8 cellular contexts compared by ENCODE assay signal in the genomic region with DNA sequence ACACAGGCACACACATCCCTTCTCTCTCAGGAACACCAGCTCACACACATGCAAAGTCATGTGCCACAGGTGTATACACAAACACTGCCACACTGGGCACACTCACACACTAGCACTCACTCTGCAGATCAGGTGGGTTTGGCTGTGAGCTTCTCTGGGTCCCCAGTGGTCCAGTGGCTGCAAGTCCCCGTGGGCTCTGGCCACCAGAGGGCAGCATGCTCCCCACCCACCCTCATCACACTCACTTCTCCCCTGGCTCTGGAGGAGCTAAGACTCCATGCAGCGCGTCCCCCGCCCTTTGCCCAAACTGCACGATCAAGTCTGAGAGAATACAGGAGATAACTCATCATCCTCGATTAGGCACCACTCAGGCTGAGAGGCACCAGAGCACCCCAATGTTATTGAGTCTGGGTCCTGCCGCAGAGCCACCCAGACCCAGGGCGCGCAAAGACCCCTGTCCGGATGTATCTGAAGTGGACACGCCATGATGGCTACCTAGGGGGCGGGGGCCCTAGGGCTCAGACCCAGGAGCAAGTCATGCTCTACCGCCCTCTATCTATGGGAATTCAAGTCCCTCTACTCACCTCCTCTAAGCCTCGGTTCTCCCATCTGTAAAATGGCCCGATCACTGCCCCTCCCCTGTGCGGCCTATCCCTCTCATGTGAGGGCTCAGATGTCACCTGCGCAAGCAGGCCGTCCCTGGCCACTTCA.
DNase-seq lines count a peak whose midpoint lies in the region; ATAC-seq and TF ChIP-seq lines count a peak whose summit lies in the region.

No MANE protein-coding gene starts in this region.

- no peak for ATAC-seq in HG02571 (IDR thresholded peaks at IDR 0.05; ENCODE audit: unreplicated experiment)

- peaks cover 5% of the 10 kb centered on the region for H3K27me3 Mint-ChIP-seq in neural crest cell (ENCODE audit: low read depth)

- H3K9me3 Mint-ChIP-seq in neural crest cell: no peaks in the 10 kb centered on the region

- H3K27me3 ChIP-seq in OCI-LY3 (ENCODE audit: low read depth, low read length): no peaks in the 10 kb centered on the region
- H3K27me3 ChIP-seq in stomach: peaks cover 0 to 36% (median 0%) of the 10 kb centered on the region in 3 donors

- no peak overlapping the region for H3K27ac Mint-ChIP-seq in neural crest cell (ENCODE audit: unreplicated experiment)

- intact Hi-C loops in stomach (cut with DNase I; ENCODE audit: low total_unique reads): loop anchor here (5.0 kb wide), 1 partner anchor 97 kb away; no protein-coding TSS in a partner anchor

- H3K4me3 ChIP-seq in OCI-LY3 (ENCODE audit: low read length) (no peak overlapping the region), stomach (no peak overlapping the region)

- H3K27ac ChIP-seq in OCI-LY3 (ENCODE audit: low read length): no peak overlapping the region
- no peak overlapping the region for H3K27ac ChIP-seq in stomach

- 61 to 80% (median 63%) methylated on average over 12 to 18 of the region's 18 CpGs for WGBS in stomach, 5 donors

- peak; percentile 73 for TF ChIP-seq CTCF in OCI-LY3 (IDR thresholded peaks at IDR 0.05; ENCODE audit: low read depth, low read length)
- TF ChIP-seq CTCF in neural crest cell (conservative IDR thresholded peaks at IDR 0.05): peak; percentile 84
- peak in 5 of 7 experiments; percentile 43 to 73 (median 70) for TF ChIP-seq CTCF in stomach (IDR thresholded peaks at IDR 0.05)

- no peaks in the 10 kb centered on the region for H3K36me3 Mint-ChIP-seq in neural crest cell (ENCODE audit: low read depth)

- H3K4me3 Mint-ChIP-seq in neural crest cell: no peak overlapping the region

- no peak overlapping the region for H3K9ac ChIP-seq in OCI-LY3 (ENCODE audit: low read length)

- no peaks in the 10 kb centered on the region for H3K4me1 Mint-ChIP-seq in neural crest cell

- DNase-seq in CMK (ENCODE audit: low read depth): peak; percentile 62
- DNase-seq in HS-27A (ENCODE audit: low read depth): peak; percentile 26
- peak; percentile 48 for DNase-seq in activated T-cell treated with anti-CD3 and anti-CD28 coated beads for 24 hours (ENCODE audit: low read depth)
- peak; percentile 26 for DNase-seq in fibroblast of gingiva (ENCODE audit: low read depth)
- DNase-seq in neural crest cell (ENCODE audit: low read depth, low spot score): peak; percentile 80
- peak; percentile 62 for DNase-seq in stomach

- peaks cover 7% of the 10 kb centered on the region for H3K4me1 ChIP-seq in OCI-LY3 (ENCODE audit: low read length)
- H3K4me1 ChIP-seq in stomach: peaks cover 0 to 19% (median 9%) of the 10 kb centered on the region in 4 donors

- H3K36me3 ChIP-seq in OCI-LY3 (replicated peaks; ENCODE audit: low read depth, low read length) (no peaks in the 10 kb centered on the region), stomach (no peaks in the 10 kb centered on the region)

- H3K79me2 ChIP-seq in OCI-LY3 (ENCODE audit: low read length): no peaks in the 10 kb centered on the region

- peak overlapping the region; percentile 26 for H3K4me2 ChIP-seq in OCI-LY3 (ENCODE audit: low read length)

- H3K9me3 ChIP-seq in OCI-LY3 (ENCODE audit: insufficient read depth, low read length) (no peaks in the 10 kb centered on the region), stomach (no peaks in the 10 kb centered on the region)

- no peaks in the 10 kb centered on the region for H4K20me1 ChIP-seq in OCI-LY3 (ENCODE audit: insufficient read depth, low read length)

- no peak for TF ChIP-seq EP300 in stomach (IDR thresholded peaks at IDR 0.05)

- H2AFZ ChIP-seq in OCI-LY3 (ENCODE audit: low read depth, low read length): no peak overlapping the region

- no peak for TF ChIP-seq POLR2A in stomach (IDR thresholded peaks at IDR 0.05)

Comparison
In these comparisons a context has a peak if more than half of its experiments do, and no peak if none do; other contexts are left out.
1. DNase-seq: peak in every context shown above with its lines; median percentile 80 in neural crest cell; 62 in CMK; 62 in stomach; 48 in activated T-cell treated with anti-CD3 and anti-CD28 coated beads for 24 hours; 26 in HS-27A; 26 in fibroblast of gingiva.